In genomic region chr14:23009483-23009938, GRCh38 we compare ENCODE assay signal across 9 cellular contexts. TPM values are rescaled to one million over a fixed set of nuclear protein-coding genes. Genes with fewer than 3 reads are reported as not detected.
DNase-seq lines count a peak whose midpoint lies in the region; ATAC-seq and TF ChIP-seq lines count a peak whose summit lies in the region.
"Had no signal": no experiment of that assay in that cellular context is flagged by ENCODE, and none has a peak within 500 bp of the region (broad histone marks: within the 10 kb centered on the region; RNA-seq: fewer than 3 reads in every experiment).

No MANE protein-coding gene starts in this region.

- TF ChIP-seq CTCF in glutamatergic neuron (IDR thresholded peaks at IDR 0.05; ENCODE audit: partially characterized antibody, unreplicated experiment), result no peak

- H3K36me3 Mint-ChIP-seq in T-helper 2 cell treated with Interferon-gamma antibody and Interleukin-4, amounts not matched to agents 5 μg/mL and 100 μg/mL, for 36 hours (ENCODE audit: low read depth), result no peaks in the 10 kb centered on the region
- H3K36me3 Mint-ChIP-seq in glutamatergic neuron (ENCODE audit: unreplicated experiment), result no peaks in the 10 kb centered on the region

- no peak for ATAC-seq in stimulated activated naive CD8-positive, alpha-beta T cell treated with anti-CD3 and anti-CD28 coated beads, Interleukin-15, amount 100 ng/mL, for 72 hours
- ATAC-seq in HG02759 (IDR thresholded peaks at IDR 0.05; ENCODE audit: unreplicated experiment), result no peak

- peaks cover 43% of the 10 kb centered on the region for H3K4me1 Mint-ChIP-seq in T-helper 2 cell treated with Interferon-gamma antibody and Interleukin-4, amounts not matched to agents 5 μg/mL and 100 μg/mL, for 36 hours (ENCODE audit: low read depth)
- peaks cover 30% of the 10 kb centered on the region for H3K4me1 Mint-ChIP-seq in glutamatergic neuron (ENCODE audit: low read depth, unreplicated experiment)
- H3K4me1 Mint-ChIP-seq in stimulated activated naive CD8-positive, alpha-beta T cell treated with anti-CD3 and anti-CD28 coated beads, Interleukin-15, amount 100 ng/mL, for 72 hours, result peaks cover 40% of the 10 kb centered on the region

- peak overlapping the region; percentile 92 for H3K4me3 Mint-ChIP-seq in T-helper 2 cell treated with Interferon-gamma antibody and Interleukin-4, amounts not matched to agents 5 μg/mL and 100 μg/mL, for 36 hours
- H3K4me3 Mint-ChIP-seq in glutamatergic neuron (ENCODE audit: unreplicated experiment), result peak overlapping the region; percentile 88
- peak overlapping the region; percentile 88 to 96 for H3K4me3 Mint-ChIP-seq in stimulated activated naive CD8-positive, alpha-beta T cell treated with anti-CD3 and anti-CD28 coated beads, Interleukin-15, amount 100 ng/mL, for 72 hours

- no peaks in the 10 kb centered on the region for H3K9me3 Mint-ChIP-seq in T-helper 2 cell treated with Interferon-gamma antibody and Interleukin-4, amounts not matched to agents 5 μg/mL and 100 μg/mL, for 36 hours
- H3K9me3 Mint-ChIP-seq in glutamatergic neuron (ENCODE audit: unreplicated experiment), result peaks cover 16% of the 10 kb centered on the region
- H3K9me3 Mint-ChIP-seq in stimulated activated naive CD8-positive, alpha-beta T cell treated with anti-CD3 and anti-CD28 coated beads, Interleukin-15, amount 100 ng/mL, for 72 hours, result no peaks in the 10 kb centered on the region

- DNase-seq in DMS153 (lab: John Stamatoyannopoulos, UW), result peak; percentile 5
- DNase-seq in DMS153 treated with DMSO at 0.1 percent for 48 hours (lab: John Stamatoyannopoulos, UW; ENCODE audit: unreplicated experiment), result no peak
- no peak for DNase-seq in T-helper 2 cell treated with Interferon-gamma antibody and Interleukin-4, amounts not matched to agents 5 μg/mL and 100 μg/mL, for 36 hours (ENCODE audit: low spot score)
- no peak for DNase-seq in glutamatergic neuron
- no peak for DNase-seq in stimulated activated naive CD8-positive, alpha-beta T cell treated with anti-CD3 and anti-CD28 coated beads, Interleukin-15, amount 100 ng/mL, for 72 hours
- no peak for DNase-seq in HT-29 (ENCODE audit: low spot score)
- DNase-seq in cerebellar cortex (ENCODE audit: low spot score), result no peak

- peak overlapping the region; percentile 94 for H3K27ac Mint-ChIP-seq in T-helper 2 cell treated with Interferon-gamma antibody and Interleukin-4, amounts not matched to agents 5 μg/mL and 100 μg/mL, for 36 hours
- peak overlapping the region; percentile 97 for H3K27ac Mint-ChIP-seq in glutamatergic neuron (ENCODE audit: unreplicated experiment)
- H3K27ac Mint-ChIP-seq in stimulated activated naive CD8-positive, alpha-beta T cell treated with anti-CD3 and anti-CD28 coated beads, Interleukin-15, amount 100 ng/mL, for 72 hours, result peak overlapping the region; percentile 29 to 92

- no peaks in the 10 kb centered on the region for H3K27me3 Mint-ChIP-seq in T-helper 2 cell treated with Interferon-gamma antibody and Interleukin-4, amounts not matched to agents 5 μg/mL and 100 μg/mL, for 36 hours (ENCODE audit: low read depth)
- peaks cover 14% of the 10 kb centered on the region for H3K27me3 Mint-ChIP-seq in glutamatergic neuron (ENCODE audit: unreplicated experiment)
- no peaks in the 10 kb centered on the region for H3K27me3 Mint-ChIP-seq in stimulated activated naive CD8-positive, alpha-beta T cell treated with anti-CD3 and anti-CD28 coated beads, Interleukin-15, amount 100 ng/mL, for 72 hours

RNA-seq across cellular contexts. Expression of gene C14orf93, which starts 0.4 kb away (rescaled TPM):
- 12.1 TPM for total RNA-seq in glutamatergic neuron (ENCODE audit: unreplicated experiment)
- 14.6 and 15.1 TPM in 2 replicates for total RNA-seq in HT-29 (2014; rRNA removed; shearing (Covaris generic))

RNA-seq across cellular contexts. Expression of gene PSMB5, which starts 25.2 kb away (rescaled TPM):
- 289 TPM for total RNA-seq in glutamatergic neuron (ENCODE audit: unreplicated experiment)
- 198 and 205 TPM in 2 replicates for total RNA-seq in HT-29 (2014; rRNA removed; shearing (Covaris generic))

RNA-seq across cellular contexts. Expression of gene AJUBA, which starts 27.2 kb away (rescaled TPM):
- total RNA-seq in glutamatergic neuron (ENCODE audit: unreplicated experiment), result 0.34 TPM
- total RNA-seq in HT-29 (2014; rRNA removed; shearing (Covaris generic)), result 52.0 and 53.6 TPM in 2 replicates

RNA-seq across cellular contexts. Expression of gene PSMB11, which starts 32.5 kb away (rescaled TPM):
- total RNA-seq in glutamatergic neuron (ENCODE audit: unreplicated experiment), result not detected
- total RNA-seq in HT-29 (2014; rRNA removed; shearing (Covaris generic)), result not detected in 2 replicates
- total RNA-seq: subcutaneous adipose tissue had no signal

RNA-seq across cellular contexts. Expression of gene CDH24, which starts 47.8 kb away (rescaled TPM):
- 164 TPM for total RNA-seq in glutamatergic neuron (ENCODE audit: unreplicated experiment)
- total RNA-seq in HT-29 (2014; rRNA removed; shearing (Covaris generic)), result 11.4 and 15.0 TPM in 2 replicates

Comparison
In these comparisons a context has a peak if more than half of its experiments do, and no peak if none do; other contexts are left out.
1. RNA of gene AJUBA, which starts 27.2 kb away (total RNA-seq): 52.0 to 53.6 TPM in HT-29; 0.34 TPM in glutamatergic neuron (single experiment); every median in the first group is over 10 times any median in the second.
2. Peak in every context shown above with its lines, with median percentiles within 50 percentile points of each other: H3K27ac Mint-ChIP-seq and H3K4me3 Mint-ChIP-seq.